14 cellular contexts compared by ENCODE assay signal in genomic region chr18:25134858-25135257, GRCh38.
"Had no signal": no experiment of that assay in that cellular context is flagged by ENCODE, and none has a peak within 500 bp of the region (broad histone marks: within the 10 kb centered on the region; RNA-seq: fewer than 3 reads in every experiment).

No MANE protein-coding gene starts in this region.

- ATAC-seq: activated CD8-positive, alpha-beta T cell treated with anti-CD3 and anti-CD28 coated beads, Interleukin-2, amount 10 ng/mL, durations not matched to agents 7 days and 5 days; activated naive CD8-positive, alpha-beta T cell treated with anti-CD3 and anti-CD28 coated beads, Interleukin-2, amount 50 U/mL, for 24 hours; activated T-cell treated with anti-CD3 and anti-CD28 coated beads, Interleukin-2, amount 50 U/mL, for 4 hours; stimulated activated naive B cell treated with anti-CD40 and anti-IgM and Interleukin-4, amounts not matched to agents 10 μg/mL and 1 μg/mL and 100 μg/mL, for 72 hours had no signal

- H3K36me3 ChIP-seq: esophagus squamous epithelium, prostate gland, sigmoid colon had no signal

- H3K4me1 ChIP-seq: prostate gland had no signal

- H3K27ac ChIP-seq: neural progenitor cell, prostate gland, sigmoid colon had no signal

- H3K27me3 ChIP-seq: esophagus squamous epithelium, neural progenitor cell, sigmoid colon had no signal

- H3K9me3 ChIP-seq: esophagus squamous epithelium, prostate gland, sigmoid colon had no signal

- H3K4me3 ChIP-seq: esophagus squamous epithelium, neural progenitor cell, prostate gland, sigmoid colon had no signal

- DNase-seq: activated CD4-positive, alpha-beta T cell treated with anti-CD3 and anti-CD28 coated beads, Interleukin-2, amount 10 ng/mL, durations not matched to agents 7 days and 5 days; activated CD8-positive, alpha-beta memory T cell treated with anti-CD3 and anti-CD28 coated beads, Interleukin-2, amount 50 U/mL, for 4 hours; activated CD8-positive, alpha-beta T cell treated with anti-CD3 and anti-CD28 coated beads, Interleukin-2, amount 10 ng/mL, durations not matched to agents 7 days and 5 days; activated naive CD4-positive, alpha-beta T cell treated with anti-CD3 and anti-CD28 coated beads, Interleukin-2, amount 10 ng/mL, durations not matched to agents 7 days and 5 days; activated naive CD8-positive, alpha-beta T cell treated with anti-CD3 and anti-CD28 coated beads, Interleukin-2, amount 50 U/mL, for 24 hours; activated T-cell treated with anti-CD3 and anti-CD28 coated beads, Interleukin-2, amount 50 U/mL, for 4 hours; anterior cingulate cortex; cerebellar nuclear complex; effector CD8-positive, alpha-beta T cell; esophagus squamous epithelium; sigmoid colon; stimulated activated naive B cell treated with anti-CD40 and anti-IgM and Interleukin-4, amounts not matched to agents 10 μg/mL and 1 μg/mL and 100 μg/mL, for 72 hours had no signal
